8 cellular contexts compared by ENCODE assay signal in genomic region chr17:4946312-4946976, GRCh38. TPM values are rescaled to one million over a fixed set of nuclear protein-coding genes. Genes with fewer than 3 reads are reported as not detected.
DNase-seq lines count a peak whose midpoint lies in the region; ATAC-seq and TF ChIP-seq lines count a peak whose summit lies in the region.

No MANE protein-coding gene starts in this region.

- DNase-seq in Caco-2 (no peak), OCI-M1 (lab: John Stamatoyannopoulos, UW) (peak; percentile 59), endodermal cell (no peak), osteoblast (ENCODE audit: insufficient read length, low spot score, missing footprints) (peak; percentile 68), NCI-H2029 treated with DMSO at 0.1 percent for 48 hours (lab: John Stamatoyannopoulos, UW) (no peak), LoVo (ENCODE audit: low spot score) (no peak)
- DNase-seq in stimulated activated naive CD4-positive, alpha-beta T cell treated with Interleukin-2 at 50 U/mL for 16 hours (lab: John Stamatoyannopoulos, UW): no peak

- H3K9me3 Mint-ChIP-seq in Caco-2 (ENCODE audit: unreplicated experiment) (no peaks in the 10 kb centered on the region), endodermal cell (no peaks in the 10 kb centered on the region)

- peaks cover 59% of the 10 kb centered on the region for H4K20me1 ChIP-seq in osteoblast (ENCODE audit: insufficient read depth, low read length)

- intact Hi-C loops in Caco-2 (cut with micrococcal nuclease; ENCODE audit: unreplicated experiment): no loop called here

- H3K4me2 ChIP-seq in osteoblast (ENCODE audit: insufficient read depth, low read length): peak overlapping the region; percentile 92

- peak overlapping the region; percentile 87 for H3K27ac Mint-ChIP-seq in Caco-2 (ENCODE audit: unreplicated experiment)
- peak overlapping the region; percentile 87 for H3K27ac Mint-ChIP-seq in endodermal cell

- 42 to 63% methylated on average over 10 to 16 of the region's 16 CpGs for WGBS in endodermal cell (ENCODE audit: insufficient coverage in 1 of 2, insufficient read length in 1 of 2), 2 experiments

- no peaks in the 10 kb centered on the region; the same call in 1 of the 2 replicates for H3K36me3 ChIP-seq in Caco-2 (ENCODE audit: control insufficient read depth, insufficient read depth, low read length)
- peaks cover 47% of the 10 kb centered on the region for H3K36me3 ChIP-seq in endodermal cell (ENCODE audit: control insufficient read depth, insufficient read depth, low read length)
- H3K36me3 ChIP-seq in osteoblast (ENCODE audit: insufficient read depth, low read length): peaks cover 51% of the 10 kb centered on the region

- POLR2A ChIA-PET in Caco-2 (lab: Charles Lee): no interaction called here

- TF ChIP-seq CTCF in Caco-2 (IDR thresholded peaks at IDR 0.05; ENCODE audit: insufficient read depth in 1 of 2, low read depth in 1 of 2, low read length in 1 of 2, severe bottlenecking in 1 of 2, unreplicated experiment in 1 of 2): no peak
- TF ChIP-seq CTCF in endodermal cell (conservative IDR thresholded peaks at IDR 0.05): no peak
- no peak for TF ChIP-seq CTCF in osteoblast (IDR thresholded peaks at IDR 0.05; ENCODE audit: extremely low read depth, low read depth, low read length)

- CTCF ChIA-PET in Caco-2 (lab: Charles Lee): interaction anchor here (0.8 kb wide), 1 partner anchor 21 kb away, joined by 3 read pairs; the partner anchor contains the start of gene SPAG7

- peak overlapping the region; percentile 85 for H3K9ac ChIP-seq in endodermal cell (ENCODE audit: extremely low read depth, low read length, poor library complexity, severe bottlenecking)

- H3K27ac ChIP-seq in endodermal cell (ENCODE audit: low read depth, low read length) (peak overlapping the region; percentile 7), osteoblast (ENCODE audit: low read depth, low read length) (peak overlapping the region; percentile 83)

- H3K79me2 ChIP-seq in osteoblast (ENCODE audit: insufficient read depth, low read length): peaks cover 68% of the 10 kb centered on the region

- no peaks in the 10 kb centered on the region for H3K27me3 Mint-ChIP-seq in Caco-2 (ENCODE audit: insufficient read depth, unreplicated experiment)
- H3K27me3 Mint-ChIP-seq in endodermal cell (ENCODE audit: insufficient read depth): no peaks in the 10 kb centered on the region

- H3K4me3 ChIP-seq in Caco-2 (ENCODE audit: low read depth, low read length): peak overlapping the region; percentile 97
- peak overlapping the region; percentile 91 for H3K4me3 ChIP-seq in endodermal cell (ENCODE audit: low read length)
- peak overlapping the region; percentile 96 for H3K4me3 ChIP-seq in osteoblast (ENCODE audit: insufficient read depth, low read length)

- no peaks in the 10 kb centered on the region for H3K27me3 ChIP-seq in Caco-2 (replicated peaks; ENCODE audit: control insufficient read depth, insufficient read depth, low read length)
- H3K27me3 ChIP-seq in endodermal cell (ENCODE audit: control insufficient read depth, insufficient read depth, low read length, poor library complexity, severe bottlenecking): no peaks in the 10 kb centered on the region
- no peaks in the 10 kb centered on the region for H3K27me3 ChIP-seq in osteoblast (ENCODE audit: insufficient read depth, low read length)

- H3K4me1 Mint-ChIP-seq in Caco-2 (ENCODE audit: low read depth, unreplicated experiment) (peaks cover 9% of the 10 kb centered on the region), endodermal cell (peaks cover 32% of the 10 kb centered on the region)

- H3K36me3 Mint-ChIP-seq in Caco-2 (ENCODE audit: insufficient read depth, unreplicated experiment) (peaks cover 43% of the 10 kb centered on the region), endodermal cell (ENCODE audit: low read depth) (peaks cover 46% of the 10 kb centered on the region)

- H2AFZ ChIP-seq in osteoblast (ENCODE audit: low read length): no peak overlapping the region

- BruUV-seq in Caco-2 (replicated peaks; lab: Mats Ljungman, UMichigan): TSS peak; percentile 56

- H3K4me3 Mint-ChIP-seq in Caco-2 (ENCODE audit: unreplicated experiment) (peak overlapping the region; percentile 85), endodermal cell (peak overlapping the region; percentile 93)

- H3K4me1 ChIP-seq in Caco-2 (peaks cover 11% of the 10 kb centered on the region), endodermal cell (ENCODE audit: control insufficient read depth, insufficient read depth, low read length) (peaks cover 15% of the 10 kb centered on the region), osteoblast (ENCODE audit: insufficient read depth, low read length) (peaks cover 48% of the 10 kb centered on the region)

- no peak for ATAC-seq in HG03196 (IDR thresholded peaks at IDR 0.05; ENCODE audit: unreplicated experiment)

- H3K9me3 ChIP-seq in Caco-2: no peaks in the 10 kb centered on the region
- H3K9me3 ChIP-seq in endodermal cell (ENCODE audit: control insufficient read depth, low read length): no peaks in the 10 kb centered on the region
- no peaks in the 10 kb centered on the region for H3K9me3 ChIP-seq in osteoblast (ENCODE audit: low read depth, low read length)

RNA-seq across cellular contexts. Expression of gene PFN1, which starts 1.9 kb away (rescaled TPM):
- 367 and 416 TPM in 2 replicates for total RNA-seq in Caco-2 (2022)
- total RNA-seq in endodermal cell: 100 to 1,000 TPM; 880 to 935 TPM
- polyA plus RNA-seq in endodermal cell (2013, experiment 1 of 2): 762 TPM
- polyA plus RNA-seq in endodermal cell (2013, experiment 2 of 2): 742 TPM
- total RNA-seq in osteoblast: 347 and 425 TPM in 2 replicates

RNA-seq across cellular contexts. Expression of gene ENO3, which starts 4.5 kb away (rescaled TPM):
- total RNA-seq in Caco-2 (2022) (8.1 and 10.6 TPM in 2 replicates), endodermal cell (10 to 100 TPM; 34.1 to 53.6 TPM), osteoblast (2.9 TPM in 2 replicates)
- polyA plus RNA-seq in endodermal cell (2013, experiment 1 of 2): 57.3 TPM
- 57.5 TPM for polyA plus RNA-seq in endodermal cell (2013, experiment 2 of 2)

RNA-seq across cellular contexts. Expression of gene RNF167, which starts 6.4 kb away (rescaled TPM):
- 55.1 and 60.9 TPM in 2 replicates for total RNA-seq in Caco-2 (2022)
- total RNA-seq in endodermal cell: 100 to 1,000 TPM; 120 to 123 TPM
- polyA plus RNA-seq in endodermal cell (2013, experiment 1 of 2): 106 TPM
- 87.5 TPM for polyA plus RNA-seq in endodermal cell (2013, experiment 2 of 2)
- 25.3 and 26.5 TPM in 2 replicates for total RNA-seq in osteoblast

RNA-seq across cellular contexts. Expression of gene SLC25A11, which starts 6.6 kb away (rescaled TPM):
- 36.5 and 40.1 TPM in 2 replicates for total RNA-seq in Caco-2 (2022)
- 10 to 100 TPM; 59.9 to 76.9 TPM for total RNA-seq in endodermal cell
- 63.1 TPM for polyA plus RNA-seq in endodermal cell (2013, experiment 1 of 2)
- polyA plus RNA-seq in endodermal cell (2013, experiment 2 of 2): 59.5 TPM
- total RNA-seq in osteoblast: 43.6 and 47.4 TPM in 2 replicates

RNA-seq across cellular contexts. Expression of gene GP1BA, which starts 14.4 kb away (rescaled TPM):
- not detected in 2 replicates for total RNA-seq in Caco-2 (2022)
- not detected for total RNA-seq in endodermal cell
- polyA plus RNA-seq in endodermal cell (2013, experiment 1 of 2): not detected
- polyA plus RNA-seq in endodermal cell (2013, experiment 2 of 2): not detected
- total RNA-seq in osteoblast: not detected in 2 replicates

Comparison
In these comparisons a context has a peak if more than half of its experiments do, and no peak if none do; other contexts are left out.
1. DNase-seq: peak in OCI-M1 (single experiment) and osteoblast (single experiment); none in Caco-2 (0 of 2), endodermal cell (single experiment), stimulated activated naive CD4-positive, alpha-beta T cell treated with Interleukin-2 at 50 U/mL for 16 hours (single experiment), NCI-H2029 treated with DMSO at 0.1 percent for 48 hours (single experiment) and LoVo (single experiment).
2. Peak in every context shown above with its lines, with median percentiles within 50 percentile points of each other: H3K4me3 ChIP-seq.